14 cellular contexts compared by ENCODE assay signal in the genomic region with DNA sequence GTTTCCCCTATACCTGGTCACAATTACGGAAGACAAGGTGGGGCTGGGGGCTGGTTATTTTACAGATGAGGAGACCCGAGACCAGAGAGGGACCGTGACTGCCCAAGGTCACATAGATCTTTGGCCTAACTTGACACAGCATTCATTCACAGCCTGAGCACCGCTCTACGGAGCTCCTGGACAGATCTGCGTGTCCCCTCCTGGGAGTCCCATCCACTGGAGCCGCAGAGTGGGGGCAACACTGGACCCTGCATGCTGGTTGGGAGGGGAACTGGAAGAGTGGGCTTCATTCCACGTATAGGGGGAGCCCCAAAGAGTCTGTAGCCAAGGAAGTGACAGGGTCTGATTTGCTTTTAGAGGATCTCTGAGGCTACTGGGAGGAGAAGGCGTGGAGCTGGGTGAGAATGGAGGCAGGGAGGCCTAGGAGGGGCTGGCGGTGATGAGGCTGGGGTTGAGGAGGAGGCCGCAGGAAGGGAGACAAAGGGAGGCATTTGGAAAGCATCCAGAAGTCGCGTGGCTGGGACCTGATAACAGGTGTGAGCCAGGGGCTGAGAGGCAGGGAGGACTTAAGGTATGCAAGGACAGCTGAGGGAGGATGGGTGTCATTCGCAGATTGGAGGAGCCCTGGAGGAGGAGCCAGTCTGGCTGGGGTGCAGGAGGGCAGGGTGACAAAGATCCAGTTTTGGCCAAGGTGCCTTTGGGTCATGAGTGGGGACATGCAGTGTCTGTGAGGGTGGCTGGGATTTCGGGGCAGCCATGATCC.
DNase-seq lines count a peak whose midpoint lies in the region; ATAC-seq and TF ChIP-seq lines count a peak whose summit lies in the region.
"Had no signal": no experiment of that assay in that cellular context is flagged by ENCODE, and none has a peak within 500 bp of the region (broad histone marks: within the 10 kb centered on the region; RNA-seq: fewer than 3 reads in every experiment).

No MANE protein-coding gene starts in this region.

- H3K4me3 ChIP-seq in esophagus muscularis mucosa = no peak overlapping the region
- no peak overlapping the region for H3K4me3 ChIP-seq in upper lobe of right lung
- H3K4me3 ChIP-seq: dorsolateral prefrontal cortex, smooth muscle cell had no signal

- H3K27me3 Mint-ChIP-seq in activated naive CD8-positive, alpha-beta T cell treated with anti-CD3 and anti-CD28 coated beads, Interleukin-2, amount 10 ng/mL, durations not matched to agents 7 days and 5 days = no peaks in the 10 kb centered on the region
- no peaks in the 10 kb centered on the region for H3K27me3 Mint-ChIP-seq in activated naive CD8-positive, alpha-beta T cell treated with anti-CD3 and anti-CD28 coated beads for 36 hours
- H3K27me3 Mint-ChIP-seq in naive thymus-derived CD8-positive, alpha-beta T cell = peaks cover 0 to 1% (median 0%) of the 10 kb centered on the region in 5 donors

- WGBS in esophagus muscularis mucosa = 90% methylated on average over 15 of the region's 15 CpGs

- ATAC-seq in activated naive CD8-positive, alpha-beta T cell treated with anti-CD3 and anti-CD28 coated beads, Interleukin-2, amount 10 ng/mL, durations not matched to agents 7 days and 5 days (ENCODE audit: low read depth) = no peak
- no peak for ATAC-seq in naive thymus-derived CD8-positive, alpha-beta T cell
- ATAC-seq in upper lobe of right lung (no peak), GM19397 (IDR thresholded peaks at IDR 0.05; ENCODE audit: unreplicated experiment) (no peak)
- ATAC-seq: activated CD8-positive, alpha-beta T cell treated with anti-CD3 and anti-CD28 coated beads, Interleukin-2, amount 10 ng/mL, durations not matched to agents 7 days and 5 days; esophagus mucosa; stimulated activated naive B cell treated with anti-CD40 and anti-IgM and Interleukin-4, amounts not matched to agents 10 μg/mL and 1 μg/mL and 100 μg/mL, for 72 hours had no signal

- H3K27me3 ChIP-seq in esophagus muscularis mucosa = no peaks in the 10 kb centered on the region
- H3K27me3 ChIP-seq in upper lobe of right lung = no peaks in the 10 kb centered on the region
- H3K27me3 ChIP-seq: dorsolateral prefrontal cortex had no signal

- DNase-seq in activated naive CD8-positive, alpha-beta T cell treated with anti-CD3 and anti-CD28 coated beads, Interleukin-2, amount 10 ng/mL, durations not matched to agents 7 days and 5 days = peak; percentile 22
- no peak for DNase-seq in activated naive CD8-positive, alpha-beta T cell treated with anti-CD3 and anti-CD28 coated beads for 36 hours
- DNase-seq in esophagus muscularis mucosa (ENCODE audit: extremely low spot score) (no peak), upper lobe of right lung (peak; percentile 46), DMS79 (lab: John Stamatoyannopoulos, UW) (no peak), H4 (ENCODE audit: low spot score) (no peak)
- peak in 1 of 10 donors; percentile 44 for DNase-seq in naive thymus-derived CD8-positive, alpha-beta T cell
- DNase-seq: activated CD8-positive, alpha-beta T cell treated with anti-CD3 and anti-CD28 coated beads, Interleukin-2, amount 10 ng/mL, durations not matched to agents 7 days and 5 days; CD8-positive, alpha-beta memory T cell; stimulated activated naive B cell treated with anti-CD40 and anti-IgM and Interleukin-4, amounts not matched to agents 10 μg/mL and 1 μg/mL and 100 μg/mL, for 72 hours had no signal

- H3K36me3 Mint-ChIP-seq in activated naive CD8-positive, alpha-beta T cell treated with anti-CD3 and anti-CD28 coated beads, Interleukin-2, amount 10 ng/mL, durations not matched to agents 7 days and 5 days = no peaks in the 10 kb centered on the region
- no peaks in the 10 kb centered on the region for H3K36me3 Mint-ChIP-seq in activated naive CD8-positive, alpha-beta T cell treated with anti-CD3 and anti-CD28 coated beads for 36 hours
- H3K36me3 Mint-ChIP-seq in naive thymus-derived CD8-positive, alpha-beta T cell = peaks cover 0 to 2% (median 0%) of the 10 kb centered on the region in 3 donors
- H3K36me3 Mint-ChIP-seq: stimulated activated naive B cell treated with anti-CD40 and anti-IgM and Interleukin-4, amounts not matched to agents 10 μg/mL and 1 μg/mL and 100 μg/mL, for 72 hours had no signal

- no peaks in the 10 kb centered on the region for H3K9me3 Mint-ChIP-seq in activated naive CD8-positive, alpha-beta T cell treated with anti-CD3 and anti-CD28 coated beads, Interleukin-2, amount 10 ng/mL, durations not matched to agents 7 days and 5 days
- H3K9me3 Mint-ChIP-seq in activated naive CD8-positive, alpha-beta T cell treated with anti-CD3 and anti-CD28 coated beads for 36 hours = no peaks in the 10 kb centered on the region
- no peaks in the 10 kb centered on the region for H3K9me3 Mint-ChIP-seq in naive thymus-derived CD8-positive, alpha-beta T cell
- H3K9me3 Mint-ChIP-seq: CD8-positive, alpha-beta memory T cell; stimulated activated naive B cell treated with anti-CD40 and anti-IgM and Interleukin-4, amounts not matched to agents 10 μg/mL and 1 μg/mL and 100 μg/mL, for 72 hours had no signal

- TF ChIP-seq EP300 in esophagus muscularis mucosa (IDR thresholded peaks at IDR 0.05) = no peak

- H3K4me3 Mint-ChIP-seq in activated naive CD8-positive, alpha-beta T cell treated with anti-CD3 and anti-CD28 coated beads, Interleukin-2, amount 10 ng/mL, durations not matched to agents 7 days and 5 days = no peak overlapping the region
- no peak overlapping the region for H3K4me3 Mint-ChIP-seq in activated naive CD8-positive, alpha-beta T cell treated with anti-CD3 and anti-CD28 coated beads for 36 hours
- no peak overlapping the region for H3K4me3 Mint-ChIP-seq in naive thymus-derived CD8-positive, alpha-beta T cell
- H3K4me3 Mint-ChIP-seq: activated CD8-positive, alpha-beta T cell treated with anti-CD3 and anti-CD28 coated beads, Interleukin-2, amount 10 ng/mL, durations not matched to agents 7 days and 5 days; stimulated activated naive B cell treated with anti-CD40 and anti-IgM and Interleukin-4, amounts not matched to agents 10 μg/mL and 1 μg/mL and 100 μg/mL, for 72 hours had no signal

- POLR2A ChIA-PET in activated naive CD8-positive, alpha-beta T cell treated with anti-CD3 and anti-CD28 coated beads, Interleukin-2, amount 10 ng/mL, durations not matched to agents 7 days and 5 days (lab: Charles Lee) = no interaction called here
- POLR2A ChIA-PET in naive thymus-derived CD8-positive, alpha-beta T cell (lab: Charles Lee) = interaction anchor here (0.5 to 1.4 kb wide), 3 partner anchors 12 to 35 kb away, joined by 3 to 4 read pairs (median 3); no protein-coding TSS in a partner anchor

- H3K4me1 Mint-ChIP-seq in activated naive CD8-positive, alpha-beta T cell treated with anti-CD3 and anti-CD28 coated beads, Interleukin-2, amount 10 ng/mL, durations not matched to agents 7 days and 5 days = peaks cover 19% of the 10 kb centered on the region
- H3K4me1 Mint-ChIP-seq in activated naive CD8-positive, alpha-beta T cell treated with anti-CD3 and anti-CD28 coated beads for 36 hours = peaks cover 25% of the 10 kb centered on the region
- H3K4me1 Mint-ChIP-seq in naive thymus-derived CD8-positive, alpha-beta T cell = peaks cover 23 to 55% (median 32%) of the 10 kb centered on the region in 4 donors

- H3K9me3 ChIP-seq in esophagus muscularis mucosa (no peaks in the 10 kb centered on the region), upper lobe of right lung (no peaks in the 10 kb centered on the region)

- H3K4me1 ChIP-seq in esophagus muscularis mucosa = peaks cover under 1 to 8% (median 3%) of the 10 kb centered on the region in 4 donors
- H3K4me1 ChIP-seq in upper lobe of right lung = peaks cover 5% of the 10 kb centered on the region

- intact Hi-C loops in esophagus muscularis mucosa (cut with DNase I) = no loop called here
- intact Hi-C loops in upper lobe of right lung (cut with DNase I) = no loop called here

- no peak for TF ChIP-seq CTCF in esophagus muscularis mucosa (IDR thresholded peaks at IDR 0.05)
- TF ChIP-seq CTCF in upper lobe of right lung (IDR thresholded peaks at IDR 0.05) = no peak

- no peak overlapping the region for H3K27ac Mint-ChIP-seq in activated naive CD8-positive, alpha-beta T cell treated with anti-CD3 and anti-CD28 coated beads, Interleukin-2, amount 10 ng/mL, durations not matched to agents 7 days and 5 days
- H3K27ac Mint-ChIP-seq in activated naive CD8-positive, alpha-beta T cell treated with anti-CD3 and anti-CD28 coated beads for 36 hours = no peak overlapping the region
- H3K27ac Mint-ChIP-seq in naive thymus-derived CD8-positive, alpha-beta T cell = peak overlapping the region; percentile 56 to 90 (median 86)
- H3K27ac Mint-ChIP-seq: activated CD8-positive, alpha-beta T cell treated with anti-CD3 and anti-CD28 coated beads, Interleukin-2, amount 10 ng/mL, durations not matched to agents 7 days and 5 days; stimulated activated naive B cell treated with anti-CD40 and anti-IgM and Interleukin-4, amounts not matched to agents 10 μg/mL and 1 μg/mL and 100 μg/mL, for 72 hours had no signal

- no peak for TF ChIP-seq POLR2A in esophagus muscularis mucosa (IDR thresholded peaks at IDR 0.05; ENCODE audit: low read depth)

- H3K36me3 ChIP-seq in esophagus muscularis mucosa = no peaks in the 10 kb centered on the region
- H3K36me3 ChIP-seq in upper lobe of right lung = no peaks in the 10 kb centered on the region

- peak overlapping the region; percentile 10 to 63 (median 36) for H3K27ac ChIP-seq in esophagus muscularis mucosa (replicated peaks in 1 of 4)
- no peak overlapping the region for H3K27ac ChIP-seq in upper lobe of right lung
- H3K27ac ChIP-seq: dorsolateral prefrontal cortex had no signal

Comparison
In these comparisons a context has a peak if more than half of its experiments do, and no peak if none do; other contexts are left out.
1. DNase-seq: peak in activated naive CD8-positive, alpha-beta T cell treated with anti-CD3 and anti-CD28 coated beads, Interleukin-2, amount 10 ng/mL, durations not matched to agents 7 days and 5 days (single experiment) and upper lobe of right lung (single experiment); none in activated naive CD8-positive, alpha-beta T cell treated with anti-CD3 and anti-CD28 coated beads for 36 hours (single experiment), esophagus muscularis mucosa (single experiment), DMS79 (single experiment) and H4 (single experiment).
2. H3K27ac Mint-ChIP-seq: peak in naive thymus-derived CD8-positive, alpha-beta T cell (10 of 10); none in activated naive CD8-positive, alpha-beta T cell treated with anti-CD3 and anti-CD28 coated beads, Interleukin-2, amount 10 ng/mL, durations not matched to agents 7 days and 5 days (single experiment) and activated naive CD8-positive, alpha-beta T cell treated with anti-CD3 and anti-CD28 coated beads for 36 hours (single experiment).